ENCODE assay signal across 9 cellular contexts in the genomic region with DNA sequence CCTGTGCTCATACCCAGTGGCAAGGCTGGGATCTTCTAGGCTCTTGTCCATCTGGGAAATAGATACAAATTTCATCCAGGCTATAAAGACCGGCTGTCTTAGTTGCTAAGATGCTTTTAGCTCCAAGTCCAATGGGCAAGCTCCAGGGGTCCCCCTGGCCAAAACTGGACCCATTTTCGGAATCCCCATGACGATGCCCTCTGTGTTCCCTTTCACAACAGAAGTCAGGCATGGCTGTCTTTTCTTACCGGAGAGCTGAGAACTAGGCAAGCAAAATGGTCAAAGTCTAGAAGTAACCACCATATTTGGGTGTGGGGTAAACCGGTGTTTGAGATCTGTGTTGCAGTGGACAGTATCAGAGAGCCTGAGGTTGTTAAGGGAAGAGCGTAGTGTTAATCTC. TPM values are rescaled to one million over a fixed set of nuclear protein-coding genes. Genes with fewer than 3 reads are reported as not detected.
DNase-seq lines count a peak whose midpoint lies in the region; ATAC-seq and TF ChIP-seq lines count a peak whose summit lies in the region.
"Had no signal": no experiment of that assay in that cellular context is flagged by ENCODE, and none has a peak within 500 bp of the region (broad histone marks: within the 10 kb centered on the region; RNA-seq: fewer than 3 reads in every experiment).

No MANE protein-coding gene starts in this region.

- H2AFZ ChIP-seq in OCI-LY1 (ENCODE audit: low read length) (no peak overlapping the region), osteoblast (ENCODE audit: low read length) (peak overlapping the region; percentile 98)

- H3K4me1 Mint-ChIP-seq in CD8-positive, alpha-beta T cell (ENCODE audit: low read depth) = peaks cover 49% of the 10 kb centered on the region
- peaks cover 18 to 27% of the 10 kb centered on the region in 2 donors for H3K4me1 Mint-ChIP-seq in effector memory CD8-positive, alpha-beta T cell (ENCODE audit: low read depth in 2 of 2)

- H4K20me1 ChIP-seq in OCI-LY1 (ENCODE audit: insufficient read depth, low read length) = no peaks in the 10 kb centered on the region
- no peaks in the 10 kb centered on the region for H4K20me1 ChIP-seq in osteoblast (ENCODE audit: insufficient read depth, low read length)

- H3K4me3 ChIP-seq in CD8-positive, alpha-beta T cell (ENCODE audit: low read depth, low read length) = peak overlapping the region; percentile 99
- peak overlapping the region; percentile 70 for H3K4me3 ChIP-seq in OCI-LY1 (ENCODE audit: low read depth, low read length, poor library complexity, severe bottlenecking)
- H3K4me3 ChIP-seq in osteoblast (ENCODE audit: insufficient read depth, low read length) = peak overlapping the region; percentile 99

- DNase-seq in CD8-positive, alpha-beta T cell = no peak
- DNase-seq in effector memory CD8-positive, alpha-beta T cell = no peak
- DNase-seq in osteoblast (ENCODE audit: insufficient read length, low spot score, missing footprints) (peak; percentile 26), NCI-H1105 (lab: John Stamatoyannopoulos, UW) (no peak), AML-193 (lab: John Stamatoyannopoulos, UW) (no peak)
- DNase-seq: NCI-H187 had no signal

- peak overlapping the region; percentile 80 for H3K9ac ChIP-seq in OCI-LY1 (ENCODE audit: low read length)

- H3K36me3 ChIP-seq in CD8-positive, alpha-beta T cell (ENCODE audit: insufficient read depth, low read length) = peaks cover 27% of the 10 kb centered on the region
- H3K36me3 ChIP-seq in OCI-LY1 (ENCODE audit: insufficient read depth, low read length) = peaks cover 10% of the 10 kb centered on the region; the same call in 1 of the 2 replicates
- peaks cover 10% of the 10 kb centered on the region for H3K36me3 ChIP-seq in osteoblast (ENCODE audit: insufficient read depth, low read length)

- CTCF ChIA-PET in CD8-positive, alpha-beta T cell (lab: Charles Lee) = interaction anchor here (1.0 to 25.1 kb wide), 7 partner anchors 10 to 158 kb away, joined by 4 to 622 read pairs (median 31); a partner anchor contains a TSS

- no peak for ATAC-seq in CD8-positive, alpha-beta T cell
- ATAC-seq in effector memory CD8-positive, alpha-beta T cell (replicated peaks) = no peak
- ATAC-seq in HG03571 (IDR thresholded peaks at IDR 0.05; ENCODE audit: unreplicated experiment) (no peak), GM21723 (IDR thresholded peaks at IDR 0.05; ENCODE audit: unreplicated experiment) (no peak)

- no peaks in the 10 kb centered on the region for H3K9me3 Mint-ChIP-seq in CD8-positive, alpha-beta T cell
- H3K9me3 Mint-ChIP-seq in effector memory CD8-positive, alpha-beta T cell = no peaks in the 10 kb centered on the region

- H3K4me2 ChIP-seq in OCI-LY1 (ENCODE audit: low read length) = peak overlapping the region; percentile 84
- H3K4me2 ChIP-seq in osteoblast (ENCODE audit: insufficient read depth, low read length) = peak overlapping the region; percentile 88

- no peaks in the 10 kb centered on the region for H3F3A ChIP-seq in OCI-LY1 (ENCODE audit: insufficient read depth, low read length)

- no peaks in the 10 kb centered on the region for H3K9me3 ChIP-seq in CD8-positive, alpha-beta T cell (ENCODE audit: low read length)
- H3K9me3 ChIP-seq in OCI-LY1 (ENCODE audit: low read length) = no peaks in the 10 kb centered on the region
- no peaks in the 10 kb centered on the region for H3K9me3 ChIP-seq in osteoblast (ENCODE audit: low read depth, low read length)

- intact Hi-C loops in CD8-positive, alpha-beta T cell (cut with DNase I, micrococcal nuclease) = loop anchor here (1.0 to 10.0 kb wide), 8 partner anchors 10 to 1934 kb away; a partner anchor contains a TSS

- H3K27me3 Mint-ChIP-seq in CD8-positive, alpha-beta T cell (ENCODE audit: low read depth) = no peaks in the 10 kb centered on the region
- H3K27me3 Mint-ChIP-seq in effector memory CD8-positive, alpha-beta T cell = no peaks in the 10 kb centered on the region

- H3K36me3 Mint-ChIP-seq in CD8-positive, alpha-beta T cell = peaks cover 40% of the 10 kb centered on the region
- H3K36me3 Mint-ChIP-seq in effector memory CD8-positive, alpha-beta T cell (ENCODE audit: insufficient read depth) = peaks cover 33% of the 10 kb centered on the region

- peak overlapping the region; percentile 100 for H3K4me3 Mint-ChIP-seq in CD8-positive, alpha-beta T cell
- H3K4me3 Mint-ChIP-seq in effector memory CD8-positive, alpha-beta T cell = peak overlapping the region; percentile 81 to 97

- peak overlapping the region; percentile 99 for H3K27ac ChIP-seq in CD8-positive, alpha-beta T cell (ENCODE audit: low read depth, low read length)
- peak overlapping the region; percentile 94 for H3K27ac ChIP-seq in OCI-LY1 (ENCODE audit: low read depth, low read length, poor library complexity, severe bottlenecking)
- H3K27ac ChIP-seq in osteoblast (ENCODE audit: low read depth, low read length) = peak overlapping the region; percentile 100

- no peak for TF ChIP-seq CTCF in CD8-positive, alpha-beta T cell (IDR thresholded peaks at IDR 0.05)
- TF ChIP-seq CTCF in OCI-LY1 (IDR thresholded peaks at IDR 0.05; ENCODE audit: low read length) (no peak), osteoblast (IDR thresholded peaks at IDR 0.05; ENCODE audit: extremely low read depth, low read depth, low read length) (no peak)

- H3K79me2 ChIP-seq in OCI-LY1 (ENCODE audit: insufficient read depth, low read length) (no peaks in the 10 kb centered on the region), osteoblast (ENCODE audit: insufficient read depth, low read length) (peaks cover 32% of the 10 kb centered on the region)

- POLR2A ChIA-PET in CD8-positive, alpha-beta T cell (lab: Charles Lee) = interaction anchor here (1.0 to 17.9 kb wide), 10 partner anchors 9 to 92 kb away, joined by 3 to 685 read pairs (median 6); a partner anchor contains a TSS

- no peaks in the 10 kb centered on the region for H3K9me2 ChIP-seq in OCI-LY1 (ENCODE audit: low read depth, low read length)

- H3K27me3 ChIP-seq in CD8-positive, alpha-beta T cell (ENCODE audit: insufficient read depth, low read length) = no peaks in the 10 kb centered on the region
- H3K27me3 ChIP-seq in OCI-LY1 (ENCODE audit: insufficient read depth, low read length) = no peaks in the 10 kb centered on the region
- H3K27me3 ChIP-seq in osteoblast (ENCODE audit: insufficient read depth, low read length) = no peaks in the 10 kb centered on the region

- peak overlapping the region; percentile 100 for H3K27ac Mint-ChIP-seq in CD8-positive, alpha-beta T cell
- peak overlapping the region; percentile 99 to 100 for H3K27ac Mint-ChIP-seq in effector memory CD8-positive, alpha-beta T cell

- H3K4me1 ChIP-seq in CD8-positive, alpha-beta T cell (ENCODE audit: insufficient read depth, low read length) = peaks cover 51% of the 10 kb centered on the region
- H3K4me1 ChIP-seq in OCI-LY1 (ENCODE audit: insufficient read depth, low read length, severe bottlenecking) (peaks cover 19% of the 10 kb centered on the region), osteoblast (ENCODE audit: insufficient read depth, low read length) (peaks cover 15% of the 10 kb centered on the region)

RNA-seq across cellular contexts. Expression of a gene that starts 1.0 kb away (rescaled TPM):
- total RNA-seq in CD8-positive, alpha-beta T cell = 10 to 100 TPM; 27.1 to 28.1 TPM
- total RNA-seq in osteoblast = 13.8 and 15.0 TPM in 2 replicates

RNA-seq across cellular contexts. Expression of a gene that starts 10.2 kb away (rescaled TPM):
- 100 to 1,000 TPM; 115 to 117 TPM for total RNA-seq in CD8-positive, alpha-beta T cell
- 54.2 and 58.3 TPM in 2 replicates for total RNA-seq in osteoblast

RNA-seq across cellular contexts. Expression of a gene that starts 27.4 kb away (rescaled TPM):
- 10 to 100 TPM; 42.2 to 45.5 TPM for total RNA-seq in CD8-positive, alpha-beta T cell
- 8.0 and 8.7 TPM in 2 replicates for total RNA-seq in osteoblast

RNA-seq across cellular contexts. Expression of a gene that starts 43.1 kb away (rescaled TPM):
- 10 to 100 TPM; 43.9 to 46.9 TPM for total RNA-seq in CD8-positive, alpha-beta T cell
- 23.9 and 28.2 TPM in 2 replicates for total RNA-seq in osteoblast

RNA-seq across cellular contexts. Expression of a gene that starts 49.7 kb away (rescaled TPM):
- total RNA-seq in CD8-positive, alpha-beta T cell = 10 to 100 TPM; 31.1 to 31.2 TPM
- total RNA-seq in osteoblast = 115 and 138 TPM in 2 replicates
